ENCODE assay signal across 12 cellular contexts in genomic region chr15:61500951-61501350, GRCh38.
A peak's percentile ranks its signal among the peaks of the same experiment; 100 is the strongest.
DNase-seq lines count a peak whose midpoint lies in the region.
"Had no signal": no experiment of that assay in that cellular context is flagged by ENCODE, and none has a peak within 500 bp of the region (broad histone marks: within the 10 kb centered on the region; RNA-seq: fewer than 3 reads in every experiment).

No MANE protein-coding gene starts in this region.

- H3K4me3 ChIP-seq in iPS DF 6.9 (ENCODE audit: low read length), result no peak overlapping the region

- H3K4me1 ChIP-seq in iPS DF 6.9 (ENCODE audit: control insufficient read depth, insufficient read depth, low read length), result peaks cover 2% of the 10 kb centered on the region; the same call in 1 of the 2 replicates

- no peaks in the 10 kb centered on the region for H3K27me3 ChIP-seq in iPS DF 6.9 (ENCODE audit: control insufficient read depth, insufficient read depth, low read length)

- DNase-seq in NCI-H1417 (lab: John Stamatoyannopoulos, UW) (peak in 2 of 3 experiments; percentile 6 to 45), NCI-H1417 treated with DMSO at 0.1 percent for 48 hours (lab: John Stamatoyannopoulos, UW) (no peak), NCI-H146 (lab: John Stamatoyannopoulos, UW) (peak; percentile 83), SK-N-DZ (ENCODE audit: low spot score) (peak; percentile 12), iPS DF 6.9 (ENCODE audit: low read depth, low spot score) (no peak), ureter (ENCODE audit: low spot score) (no peak), HuH-7 (ENCODE audit: low spot score) (no peak), NCI-H345 (lab: John Stamatoyannopoulos, UW) (no peak)
- DNase-seq: CD8-positive, alpha-beta T cell; H7 had no signal

- no CpG with 5 or more reads among the region's 3 CpGs for WGBS in iPS DF 6.9 (ENCODE audit: insufficient coverage, insufficient read length)

- no peaks in the 10 kb centered on the region for H3K9me3 ChIP-seq in iPS DF 6.9 (ENCODE audit: control insufficient read depth, insufficient read depth, low read length)

- H3K36me3 ChIP-seq in iPS DF 6.9 (ENCODE audit: control insufficient read depth, insufficient read depth, low read length), result no peaks in the 10 kb centered on the region

- H3K27ac ChIP-seq in iPS DF 6.9 (ENCODE audit: low read length), result peak overlapping the region; percentile 16
- H3K27ac ChIP-seq: 22Rv1, HL-60 had no signal

Comparison
In these comparisons a context has a peak if more than half of its experiments do, and no peak if none do; other contexts are left out.
1. DNase-seq: peak in NCI-H1417 (2 of 3), NCI-H146 (single experiment) and SK-N-DZ (single experiment); none in NCI-H1417 treated with DMSO at 0.1 percent for 48 hours (single experiment), iPS DF 6.9 (single experiment), ureter (single experiment), HuH-7 (single experiment) and NCI-H345 (single experiment).